ENCODE assay signal across 8 cellular contexts in the genomic region with DNA sequence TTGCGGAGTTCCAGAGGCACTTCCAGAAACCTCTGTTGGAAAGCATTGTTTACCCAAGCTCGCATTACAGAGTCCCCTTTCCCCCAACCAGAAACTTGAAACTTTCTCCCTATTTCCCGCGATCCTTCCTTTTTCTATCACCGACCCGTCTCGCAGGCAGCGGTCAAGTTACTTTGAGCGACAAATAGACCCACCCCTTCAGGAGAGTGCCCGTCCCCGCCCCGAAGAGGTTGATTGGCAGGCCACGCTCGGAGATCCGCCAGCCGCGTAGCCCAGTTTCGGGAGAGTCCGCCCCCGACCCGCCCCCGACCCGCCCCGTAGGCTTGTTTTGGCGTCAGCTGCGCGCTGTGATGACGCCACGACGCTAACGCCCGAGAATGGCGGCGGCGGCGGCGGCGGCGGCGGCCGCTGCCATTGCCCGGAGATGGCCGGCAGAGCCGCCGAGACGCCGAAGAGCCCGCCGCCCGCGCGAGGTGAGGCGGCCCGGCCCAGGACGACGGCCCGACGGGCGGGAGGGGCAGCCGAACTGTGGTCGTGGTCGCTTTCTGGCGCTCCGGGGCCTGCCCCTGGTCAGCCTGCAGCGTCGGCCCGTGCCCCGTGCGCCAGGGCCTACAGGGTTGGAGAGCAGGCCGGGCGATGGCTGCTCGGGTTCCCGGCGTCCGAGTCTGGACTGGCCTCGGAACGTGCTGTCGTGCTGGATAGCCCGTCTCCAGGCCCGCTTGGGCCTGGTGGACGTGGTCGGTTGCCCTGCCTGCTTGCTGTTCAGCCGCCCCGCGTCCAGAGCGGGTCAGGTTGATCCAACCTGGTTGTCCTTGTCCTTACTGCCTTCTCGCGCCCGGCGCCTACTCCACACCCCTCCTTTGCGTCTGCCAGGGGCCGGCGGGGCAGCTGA. TPM values are rescaled to one million over a fixed set of nuclear protein-coding genes. Genes with fewer than 3 reads are reported as not detected.
A peak's percentile ranks its signal among the peaks of the same experiment; 100 is the strongest.
DNase-seq lines count a peak whose midpoint lies in the region; ATAC-seq lines count a peak whose summit lies in the region.

A gene (plus strand): TSS at position 356 of the 892 bp plus-strand sequence. CDS start 15,496 bp downstream, outside the sequence.

- peak within 1 kb of the TSS; percentile 97 for H3K27ac ChIP-seq in BLaER1

- peak within 1 kb of the TSS; percentile 83 for H3K4me2 ChIP-seq in BLaER1

- H3K36me3 ChIP-seq in BLaER1, result peaks cover 21% of the 10 kb centered on the region

- H3K9ac ChIP-seq in BLaER1, result peak within 1 kb of the TSS; percentile 99

- H3K4me3 ChIP-seq in BLaER1, result peak within 1 kb of the TSS; percentile 100

- no peaks in the 10 kb centered on the region for H3K27me3 ChIP-seq in BLaER1

- peaks cover 21% of the 10 kb centered on the region for H3K4me1 ChIP-seq in BLaER1

- peak; percentile 92 for DNase-seq in NCI-H748 (lab: John Stamatoyannopoulos, UW; ENCODE audit: unreplicated experiment)
- peak; percentile 93 for DNase-seq in activated CD4-positive, alpha-beta T cell treated with anti-CD3 and anti-CD28 coated beads, Interleukin-2, amount 50 U/mL, for 1 hour
- DNase-seq in cortex of kidney (lab: John Stamatoyannopoulos, UW), result peak; percentile 47
- peak; percentile 97 for DNase-seq in left lobe of liver (ENCODE audit: low spot score)
- peak; percentile 95 to 96 for DNase-seq in stimulated activated CD4-positive, alpha-beta T cell treated with anti-CD3 and anti-CD28 coated beads, Interleukin-2, amount 100 ng/mL, for 24 hours

- peaks cover 32% of the 10 kb centered on the region for H4K20me1 ChIP-seq in BLaER1

- ATAC-seq in GM19351 (IDR thresholded peaks at IDR 0.05; ENCODE audit: unreplicated experiment) (peak; percentile 92), HG03520 (IDR thresholded peaks at IDR 0.05; ENCODE audit: unreplicated experiment) (peak; percentile 79), left lobe of liver (peak; percentile 98)

- no peaks in the 10 kb centered on the region for H3K9me3 ChIP-seq in BLaER1

RNA-seq across cellular contexts. Expression of the gene that starts here (rescaled TPM):
- 18.2 TPM for total RNA-seq in left lobe of liver

Comparison
In these comparisons a context has a peak if more than half of its experiments do, and no peak if none do; other contexts are left out.
1. Peak in every context shown above with its lines: DNase-seq, ATAC-seq, H3K4me3 ChIP-seq and H3K27ac ChIP-seq.
2. DNase-seq: peak in every context shown above with its lines; median percentile 97 in left lobe of liver; 96 in stimulated activated CD4-positive, alpha-beta T cell treated with anti-CD3 and anti-CD28 coated beads, Interleukin-2, amount 100 ng/mL, for 24 hours; 93 in activated CD4-positive, alpha-beta T cell treated with anti-CD3 and anti-CD28 coated beads, Interleukin-2, amount 50 U/mL, for 1 hour; 92 in NCI-H748; 47 in cortex of kidney.